Comparison of ENCODE assay signal across 16 cellular contexts in genomic region chr18:54215069-54215468, GRCh38. TPM values are rescaled to one million over a fixed set of nuclear protein-coding genes. Genes with fewer than 3 reads are reported as not detected.
DNase-seq lines count a peak whose midpoint lies in the region; ATAC-seq and TF ChIP-seq lines count a peak whose summit lies in the region.
"Had no signal": no experiment of that assay in that cellular context is flagged by ENCODE, and none has a peak within 500 bp of the region (broad histone marks: within the 10 kb centered on the region; RNA-seq: fewer than 3 reads in every experiment).

No MANE protein-coding gene starts in this region.

- TF ChIP-seq CTCF in OCI-LY7 (conservative IDR thresholded peaks at IDR 0.05; ENCODE audit: low read length) (no peak), upper lobe of right lung (IDR thresholded peaks at IDR 0.05) (no peak)

- no peak for DNase-seq in activated T-cell treated with anti-CD3 and anti-CD28 coated beads, Interleukin-2, amount 50 U/mL, for 24 hours
- no peak for DNase-seq in activated T-cell treated with anti-CD3 and anti-CD28 coated beads, Interleukin-2, amount 50 U/mL, for 1 hour
- DNase-seq in OCI-LY7 (ENCODE audit: low spot score) (no peak), fibroblast of gingiva (ENCODE audit: low read depth) (peak; percentile 63), stromal cell of bone marrow (ENCODE audit: low read depth) (peak; percentile 43), upper lobe of right lung (no peak), mesenteric fat pad (ENCODE audit: low spot score) (no peak)
- DNase-seq: Caco-2; heart left ventricle; kidney; NCI-H1436 treated with DMSO at 0.1 percent for 48 hours; NK-92 treated with Interleukin-12 subunit alpha and Interleukin-12 subunit beta, amount 100 ng/mL, for 24 hours; stimulated activated CD4-positive, alpha-beta T cell treated with anti-CD3 and anti-CD28 coated beads, Interleukin-2, amount 100 ng/mL, for 24 hours had no signal

- H3K9me3 ChIP-seq in OCI-LY7 (ENCODE audit: low read length) (no peaks in the 10 kb centered on the region), upper lobe of right lung (no peaks in the 10 kb centered on the region)
- H3K9me3 ChIP-seq: Caco-2, heart left ventricle, neutrophil had no signal

- H3K36me3 ChIP-seq in OCI-LY7 (ENCODE audit: insufficient read depth, low read length) (peaks cover 44% of the 10 kb centered on the region), upper lobe of right lung (no peaks in the 10 kb centered on the region)
- H3K36me3 ChIP-seq: heart left ventricle, neutrophil had no signal

- no peaks in the 10 kb centered on the region for H4K20me1 ChIP-seq in OCI-LY7 (ENCODE audit: insufficient read depth, low read length)

- H3K4me3 Mint-ChIP-seq in activated T-cell treated with anti-CD3 and anti-CD28 coated beads, Interleukin-2, amount 50 U/mL, for 24 hours = no peak overlapping the region

- no peak overlapping the region for H2AFZ ChIP-seq in OCI-LY7 (ENCODE audit: low read length)

- no TSS peak for BruUV-seq in OCI-LY7 (replicated peaks; lab: Mats Ljungman, UMichigan)

- H3K27ac ChIP-seq in OCI-LY7 (ENCODE audit: low read depth, low read length, poor library complexity, severe bottlenecking) = peak overlapping the region; percentile 99
- no peak overlapping the region for H3K27ac ChIP-seq in upper lobe of right lung
- H3K27ac ChIP-seq: heart left ventricle, neutrophil had no signal

- POLR2A ChIA-PET in OCI-LY7 (lab: Charles Lee) = interaction anchor here (0.6 to 0.7 kb wide), 2 partner anchors 8 to 209 kb away, joined by 3 read pairs; no protein-coding TSS in a partner anchor

- peaks cover 67% of the 10 kb centered on the region for H3K4me1 Mint-ChIP-seq in activated T-cell treated with anti-CD3 and anti-CD28 coated beads, Interleukin-2, amount 50 U/mL, for 24 hours (ENCODE audit: low read depth)

- no peaks in the 10 kb centered on the region for H3K27me3 ChIP-seq in upper lobe of right lung
- H3K27me3 ChIP-seq: heart left ventricle, neutrophil had no signal

- H3K79me2 ChIP-seq in OCI-LY7 (ENCODE audit: insufficient read depth, low read depth, low read length) = peaks cover 95% of the 10 kb centered on the region

- H3K4me3 ChIP-seq in OCI-LY7 (ENCODE audit: low read depth, low read length, poor library complexity, severe bottlenecking) = no peak overlapping the region
- H3K4me3 ChIP-seq in upper lobe of right lung = no peak overlapping the region
- H3K4me3 ChIP-seq: heart left ventricle had no signal

- no peaks in the 10 kb centered on the region for H3K9me2 ChIP-seq in OCI-LY7 (ENCODE audit: insufficient read depth, low read length)

- intact Hi-C loops in OCI-LY7 (cut with micrococcal nuclease; ENCODE audit: unreplicated experiment) = no loop called here
- intact Hi-C loops in upper lobe of right lung (cut with DNase I) = no loop called here

- H3K9me3 Mint-ChIP-seq in activated T-cell treated with anti-CD3 and anti-CD28 coated beads, Interleukin-2, amount 50 U/mL, for 24 hours = no peaks in the 10 kb centered on the region

- peaks cover 92% of the 10 kb centered on the region for H3K4me1 ChIP-seq in OCI-LY7 (ENCODE audit: insufficient read depth, low read length, poor library complexity, severe bottlenecking)
- peaks cover 9% of the 10 kb centered on the region for H3K4me1 ChIP-seq in upper lobe of right lung
- H3K4me1 ChIP-seq: Caco-2 had no signal

- no peaks in the 10 kb centered on the region for H3K27me3 Mint-ChIP-seq in activated T-cell treated with anti-CD3 and anti-CD28 coated beads, Interleukin-2, amount 50 U/mL, for 24 hours

- H3K4me2 ChIP-seq in OCI-LY7 (ENCODE audit: low read length) = peak overlapping the region; percentile 37

- ATAC-seq in upper lobe of right lung (no peak), GM21515 (IDR thresholded peaks at IDR 0.05; ENCODE audit: unreplicated experiment) (no peak)
- ATAC-seq: heart left ventricle, sciatic nerve had no signal

- H3K36me3 Mint-ChIP-seq in activated T-cell treated with anti-CD3 and anti-CD28 coated beads, Interleukin-2, amount 50 U/mL, for 24 hours (ENCODE audit: low read depth) = peaks cover 32% of the 10 kb centered on the region

- H3K27ac Mint-ChIP-seq in activated T-cell treated with anti-CD3 and anti-CD28 coated beads, Interleukin-2, amount 50 U/mL, for 24 hours = peak overlapping the region; percentile 52

- CTCF ChIA-PET in OCI-LY7 (lab: Charles Lee; ENCODE audit: unreplicated experiment) = no interaction called here

RNA-seq across cellular contexts. Expression of gene MBD2, which starts 9.4 kb away (rescaled TPM):
- 30.5 and 39.2 TPM in 2 replicates for total RNA-seq in OCI-LY7 (2014; rRNA removed; shearing (Covaris generic))
- total RNA-seq in OCI-LY7 (2022) = 171 and 176 TPM in 2 replicates
- total RNA-seq in upper lobe of right lung = 78.4 TPM
- 153 TPM for total RNA-seq in mesenteric fat pad

RNA-seq across cellular contexts. Expression of gene POLI, which starts 54.2 kb away (rescaled TPM):
- total RNA-seq in OCI-LY7 (2014; rRNA removed; shearing (Covaris generic)) = 8.9 and 15.1 TPM in 2 replicates
- 19.0 and 24.5 TPM in 2 replicates for total RNA-seq in OCI-LY7 (2022)
- 32.0 TPM for total RNA-seq in upper lobe of right lung
- total RNA-seq in mesenteric fat pad = 34.6 TPM

Comparison
In these comparisons a context has a peak if more than half of its experiments do, and no peak if none do; other contexts are left out.
1. DNase-seq: peak in fibroblast of gingiva (single experiment) and stromal cell of bone marrow (single experiment); none in activated T-cell treated with anti-CD3 and anti-CD28 coated beads, Interleukin-2, amount 50 U/mL, for 24 hours (single experiment), activated T-cell treated with anti-CD3 and anti-CD28 coated beads, Interleukin-2, amount 50 U/mL, for 1 hour (single experiment), OCI-LY7 (single experiment), upper lobe of right lung (single experiment) and mesenteric fat pad (single experiment).